Comparison of ENCODE assay signal across 1 cellular context in the genomic region with DNA sequence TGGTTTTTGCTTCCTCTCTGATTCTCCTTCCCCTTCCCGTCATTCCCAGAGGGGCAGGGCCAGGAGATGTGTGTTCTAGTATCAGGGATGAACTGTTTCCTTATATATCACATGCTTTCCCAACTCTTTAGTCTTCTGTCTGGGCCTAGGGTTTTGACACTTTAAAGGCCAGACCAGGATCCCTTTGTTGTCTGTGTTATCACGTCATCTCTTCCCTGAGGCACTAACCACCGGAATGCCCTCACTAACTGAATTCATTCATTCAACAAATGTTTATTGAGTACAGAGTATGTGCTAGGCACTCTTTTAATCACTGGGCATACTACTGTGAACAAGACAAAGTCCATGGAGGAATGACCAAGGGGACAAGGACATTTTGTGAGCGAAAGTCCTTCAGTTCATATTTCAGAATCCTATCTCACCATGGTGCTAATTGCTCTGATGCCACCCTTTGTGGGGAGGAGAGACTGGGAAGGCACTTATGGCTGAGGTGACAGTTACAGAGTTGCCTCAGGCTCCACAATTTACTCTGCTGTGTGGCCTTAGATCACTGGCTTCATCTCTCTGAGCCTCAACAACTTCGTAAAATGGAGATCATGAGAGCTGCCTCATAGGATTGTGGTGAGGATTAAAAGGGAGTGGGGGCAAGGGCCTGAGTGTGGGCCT.
TF ChIP-seq lines count a peak whose summit lies in the region.

No MANE protein-coding gene starts in this region.

TF ChIP-seq in HCT116, 20 proteins besides CTCF, POLR2A, EP300 and RAD21 (continued from another document):
- TF ChIP-seq CBX3 (IDR thresholded peaks at IDR 0.05; ENCODE audit: low read depth) (no peak), CEBPB (IDR thresholded peaks at IDR 0.05; ENCODE audit: low read depth) (no peak), SRF (IDR thresholded peaks at IDR 0.05; ENCODE audit: low read depth) (no peak), SP1 (IDR thresholded peaks at IDR 0.05; ENCODE audit: low read depth) (no peak), POLR2AphosphoS5 (IDR thresholded peaks at IDR 0.05; ENCODE audit: low read depth, low read length) (no peak), EGR1 (IDR thresholded peaks at IDR 0.05; ENCODE audit: low read depth) (no peak), ZFX (IDR thresholded peaks at IDR 0.05) (no peak), ZNF274 (IDR thresholded peaks at IDR 0.05; ENCODE audit: low read depth, low read length) (no peak)
- TF ChIP-seq, protein P1, sequence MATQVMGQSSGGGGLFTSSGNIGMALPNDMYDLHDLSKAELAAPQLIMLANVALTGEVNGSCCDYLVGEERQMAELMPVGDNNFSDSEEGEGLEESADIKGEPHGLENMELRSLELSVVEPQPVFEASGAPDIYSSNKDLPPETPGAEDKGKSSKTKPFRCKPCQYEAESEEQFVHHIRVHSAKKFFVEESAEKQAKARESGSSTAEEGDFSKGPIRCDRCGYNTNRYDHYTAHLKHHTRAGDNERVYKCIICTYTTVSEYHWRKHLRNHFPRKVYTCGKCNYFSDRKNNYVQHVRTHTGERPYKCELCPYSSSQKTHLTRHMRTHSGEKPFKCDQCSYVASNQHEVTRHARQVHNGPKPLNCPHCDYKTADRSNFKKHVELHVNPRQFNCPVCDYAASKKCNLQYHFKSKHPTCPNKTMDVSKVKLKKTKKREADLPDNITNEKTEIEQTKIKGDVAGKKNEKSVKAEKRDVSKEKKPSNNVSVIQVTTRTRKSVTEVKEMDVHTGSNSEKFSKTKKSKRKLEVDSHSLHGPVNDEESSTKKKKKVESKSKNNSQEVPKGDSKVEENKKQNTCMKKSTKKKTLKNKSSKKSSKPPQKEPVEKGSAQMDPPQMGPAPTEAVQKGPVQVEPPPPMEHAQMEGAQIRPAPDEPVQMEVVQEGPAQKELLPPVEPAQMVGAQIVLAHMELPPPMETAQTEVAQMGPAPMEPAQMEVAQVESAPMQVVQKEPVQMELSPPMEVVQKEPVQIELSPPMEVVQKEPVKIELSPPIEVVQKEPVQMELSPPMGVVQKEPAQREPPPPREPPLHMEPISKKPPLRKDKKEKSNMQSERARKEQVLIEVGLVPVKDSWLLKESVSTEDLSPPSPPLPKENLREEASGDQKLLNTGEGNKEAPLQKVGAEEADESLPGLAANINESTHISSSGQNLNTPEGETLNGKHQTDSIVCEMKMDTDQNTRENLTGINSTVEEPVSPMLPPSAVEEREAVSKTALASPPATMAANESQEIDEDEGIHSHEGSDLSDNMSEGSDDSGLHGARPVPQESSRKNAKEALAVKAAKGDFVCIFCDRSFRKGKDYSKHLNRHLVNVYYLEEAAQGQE (IDR thresholded peaks at IDR 0.05; ENCODE audit: low read depth), result no peak
- TF ChIP-seq, protein P2, sequence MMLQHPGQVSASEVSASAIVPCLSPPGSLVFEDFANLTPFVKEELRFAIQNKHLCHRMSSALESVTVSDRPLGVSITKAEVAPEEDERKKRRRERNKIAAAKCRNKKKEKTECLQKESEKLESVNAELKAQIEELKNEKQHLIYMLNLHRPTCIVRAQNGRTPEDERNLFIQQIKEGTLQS (IDR thresholded peaks at IDR 0.05), result no peak
- TF ChIP-seq, protein P3, sequence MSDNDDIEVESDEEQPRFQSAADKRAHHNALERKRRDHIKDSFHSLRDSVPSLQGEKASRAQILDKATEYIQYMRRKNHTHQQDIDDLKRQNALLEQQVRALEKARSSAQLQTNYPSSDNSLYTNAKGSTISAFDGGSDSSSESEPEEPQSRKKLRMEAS (IDR thresholded peaks at IDR 0.05), result no peak
- TF ChIP-seq, protein P4, sequence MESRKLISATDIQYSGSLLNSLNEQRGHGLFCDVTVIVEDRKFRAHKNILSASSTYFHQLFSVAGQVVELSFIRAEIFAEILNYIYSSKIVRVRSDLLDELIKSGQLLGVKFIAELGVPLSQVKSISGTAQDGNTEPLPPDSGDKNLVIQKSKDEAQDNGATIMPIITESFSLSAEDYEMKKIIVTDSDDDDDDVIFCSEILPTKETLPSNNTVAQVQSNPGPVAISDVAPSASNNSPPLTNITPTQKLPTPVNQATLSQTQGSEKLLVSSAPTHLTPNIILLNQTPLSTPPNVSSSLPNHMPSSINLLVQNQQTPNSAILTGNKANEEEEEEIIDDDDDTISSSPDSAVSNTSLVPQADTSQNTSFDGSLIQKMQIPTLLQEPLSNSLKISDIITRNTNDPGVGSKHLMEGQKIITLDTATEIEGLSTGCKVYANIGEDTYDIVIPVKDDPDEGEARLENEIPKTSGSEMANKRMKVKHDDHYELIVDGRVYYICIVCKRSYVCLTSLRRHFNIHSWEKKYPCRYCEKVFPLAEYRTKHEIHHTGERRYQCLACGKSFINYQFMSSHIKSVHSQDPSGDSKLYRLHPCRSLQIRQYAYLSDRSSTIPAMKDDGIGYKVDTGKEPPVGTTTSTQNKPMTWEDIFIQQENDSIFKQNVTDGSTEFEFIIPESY (IDR thresholded peaks at IDR 0.05; ENCODE audit: extremely low read depth, insufficient replicate concordance, low read length), result no peak
TF ChIP-seq in HCT116: peak in this region for 0.
